ENCODE assay signal across 17 cellular contexts in genomic region chr18:21262979-21263378, GRCh38. TPM values are rescaled to one million over a fixed set of nuclear protein-coding genes. Genes with fewer than 3 reads are reported as not detected.
DNase-seq lines count a peak whose midpoint lies in the region; ATAC-seq, FAIRE-seq and TF ChIP-seq lines count a peak whose summit lies in the region.
"Had no signal": no experiment of that assay in that cellular context is flagged by ENCODE, and none has a peak within 500 bp of the region (broad histone marks: within the 10 kb centered on the region; RNA-seq: fewer than 3 reads in every experiment).

No MANE protein-coding gene starts in this region.

- DNase-seq in NCI-H146 (lab: John Stamatoyannopoulos, UW), result peak; percentile 21
- no peak for DNase-seq in NCI-H146 treated with DMSO at 0.1 percent for 48 hours (lab: John Stamatoyannopoulos, UW; ENCODE audit: unreplicated experiment)
- peak; percentile 14 for DNase-seq in bronchial epithelial cell (ENCODE audit: low read depth)
- DNase-seq in retina, result peak; percentile 53
- DNase-seq in RCC 7860 (ENCODE audit: low spot score), result no peak
- DNase-seq in osteoblast (ENCODE audit: insufficient read length, low spot score, missing footprints), result no peak
- DNase-seq in gastrocnemius medialis, result no peak
- DNase-seq: 8988T; activated CD4-positive, alpha-beta T cell treated with anti-CD3 and anti-CD28 coated beads for 4 hours; activated naive CD4-positive, alpha-beta T cell treated with anti-CD3 and anti-CD28 coated beads, Interleukin-2, amount 10 ng/mL, durations not matched to agents 7 days and 5 days; DMS53; esophagus squamous epithelium; Karpas-422; left cardiac atrium; NCI-H226; stimulated activated naive B cell treated with anti-CD40 and anti-IgM and Interleukin-4, amounts not matched to agents 10 μg/mL and 1 μg/mL and 100 μg/mL, for 72 hours had no signal

- H3K4me3 ChIP-seq in bronchial epithelial cell (ENCODE audit: low read depth, low read length) (no peak overlapping the region), iPS-18a (ENCODE audit: low read length) (peak overlapping the region; percentile 0), osteoblast (ENCODE audit: insufficient read depth, low read length) (no peak overlapping the region), gastrocnemius medialis (no peak overlapping the region)
- H3K4me3 ChIP-seq: esophagus squamous epithelium had no signal

- FAIRE-seq in bronchial epithelial cell (lab: Jason Lieb, UNC) (no peak), RCC 7860 (lab: Jason Lieb, UNC) (no peak)

- TF ChIP-seq CTCF in bronchial epithelial cell (IDR thresholded peaks at IDR 0.05; ENCODE audit: insufficient read depth, low read length, severe bottlenecking) (no peak), osteoblast (IDR thresholded peaks at IDR 0.05; ENCODE audit: extremely low read depth, low read depth, low read length) (no peak), gastrocnemius medialis (IDR thresholded peaks at IDR 0.05 in 4 of 5, conservative IDR thresholded peaks at IDR 0.05 in 1 of 5) (no peak)

- intact Hi-C loops in gastrocnemius medialis (cut with DNase I; ENCODE audit: low total_unique reads), result no loop called here

- no peak for TF ChIP-seq POLR2A in gastrocnemius medialis (IDR thresholded peaks at IDR 0.05)

- H4K20me1 ChIP-seq in osteoblast (ENCODE audit: insufficient read depth, low read length), result no peaks in the 10 kb centered on the region

- ATAC-seq in gastrocnemius medialis, result no peak
- ATAC-seq: left cardiac atrium; stimulated activated naive B cell treated with anti-CD40 and anti-IgM and Interleukin-4, amounts not matched to agents 10 μg/mL and 1 μg/mL and 100 μg/mL, for 72 hours had no signal

- H3K27ac ChIP-seq in iPS-18a (ENCODE audit: low read length), result no peak overlapping the region
- no peak overlapping the region for H3K27ac ChIP-seq in osteoblast (ENCODE audit: low read depth, low read length)
- no peak overlapping the region for H3K27ac ChIP-seq in gastrocnemius medialis
- H3K27ac ChIP-seq: esophagus squamous epithelium had no signal

- H3K36me3 ChIP-seq in bronchial epithelial cell (ENCODE audit: control insufficient read depth, insufficient read depth, low read length), result no peaks in the 10 kb centered on the region
- no peaks in the 10 kb centered on the region for H3K36me3 ChIP-seq in iPS-18a (ENCODE audit: control insufficient read depth, low read depth, low read length)
- no peaks in the 10 kb centered on the region for H3K36me3 ChIP-seq in osteoblast (ENCODE audit: insufficient read depth, low read length)
- H3K36me3 ChIP-seq in gastrocnemius medialis, result no peaks in the 10 kb centered on the region
- H3K36me3 ChIP-seq: esophagus squamous epithelium had no signal

- no peaks in the 10 kb centered on the region for H3K79me2 ChIP-seq in osteoblast (ENCODE audit: insufficient read depth, low read length)

- H3K4me1 ChIP-seq in iPS-18a (ENCODE audit: control insufficient read depth, low read depth, low read length), result peaks cover 68% of the 10 kb centered on the region
- no peaks in the 10 kb centered on the region for H3K4me1 ChIP-seq in osteoblast (ENCODE audit: insufficient read depth, low read length)
- no peaks in the 10 kb centered on the region for H3K4me1 ChIP-seq in gastrocnemius medialis
- H3K4me1 ChIP-seq: esophagus squamous epithelium had no signal

- in situ Hi-C loops in gastrocnemius medialis (cut with MboI; ENCODE audit: low sequenced_read_pairs in 4 of 4), result no loop called here

- no peak overlapping the region for H3K4me2 ChIP-seq in osteoblast (ENCODE audit: insufficient read depth, low read length)

- no peaks in the 10 kb centered on the region for H3K9me3 ChIP-seq in iPS-18a (ENCODE audit: control insufficient read depth, low read depth, low read length)
- H3K9me3 ChIP-seq in osteoblast (ENCODE audit: low read depth, low read length), result no peaks in the 10 kb centered on the region
- no peaks in the 10 kb centered on the region for H3K9me3 ChIP-seq in gastrocnemius medialis
- H3K9me3 ChIP-seq: esophagus squamous epithelium had no signal

- H2AFZ ChIP-seq in osteoblast (ENCODE audit: low read length), result no peak overlapping the region

- H3K27me3 ChIP-seq in bronchial epithelial cell (ENCODE audit: control insufficient read depth, insufficient read depth, low read length), result no peaks in the 10 kb centered on the region
- peaks cover 12% of the 10 kb centered on the region for H3K27me3 ChIP-seq in iPS-18a (ENCODE audit: control insufficient read depth, insufficient read depth, low read length)
- peaks cover 17% of the 10 kb centered on the region for H3K27me3 ChIP-seq in osteoblast (ENCODE audit: insufficient read depth, low read length)
- no peaks in the 10 kb centered on the region for H3K27me3 ChIP-seq in gastrocnemius medialis
- H3K27me3 ChIP-seq: esophagus squamous epithelium had no signal

- no peak overlapping the region for H3K9ac ChIP-seq in iPS-18a (ENCODE audit: low read length)

RNA-seq across cellular contexts. Expression of gene GREB1L, which starts 20.9 kb away (rescaled TPM):
- total RNA-seq in bronchial epithelial cell (0.79 and 0.90 TPM in 2 replicates), osteoblast (under 0.01 and 0.36 TPM in 2 replicates), gastrocnemius medialis (10 to 100 TPM in 1 of 4 donors, 1 to 10 TPM in 3; 4.4 to 14.4 (median 7.4) TPM)

Comparison
In these comparisons a context has a peak if more than half of its experiments do, and no peak if none do; other contexts are left out.
1. DNase-seq: peak in NCI-H146 (single experiment), bronchial epithelial cell (single experiment) and retina (single experiment); none in NCI-H146 treated with DMSO at 0.1 percent for 48 hours (single experiment), RCC 7860 (single experiment), osteoblast (single experiment) and gastrocnemius medialis (0 of 2).